Comparison of ENCODE assay signal across 38 cellular contexts in genomic region chr4:47013373-47013772, GRCh38. TPM values are rescaled to one million over a fixed set of nuclear protein-coding genes. Genes with fewer than 3 reads are reported as not detected.
"Had no signal": no experiment of that assay in that cellular context is flagged by ENCODE, and none has a peak within 500 bp of the region (broad histone marks: within the 10 kb centered on the region; RNA-seq: fewer than 3 reads in every experiment).

No MANE protein-coding gene starts in this region.

- H3K27me3 ChIP-seq: MG63 had no signal

- DNase-seq: MG63, MM.1S, MV-4-11, NCI-H1048, NCI-H1092, NCI-H1092 treated with DMSO at 0.1 percent for 48 hours, NCI-H1105, NCI-H1105 treated with DMSO at 0.1 percent for 48 hours, NCI-H1417, NCI-H1417 treated with DMSO at 0.1 percent for 48 hours, NCI-H1436, NCI-H1436 treated with DMSO at 0.1 percent for 48 hours, NCI-H146, NCI-H1694, NCI-H1694 treated with DMSO at 0.1 percent for 48 hours, NCI-H187, NCI-H187 treated with DMSO at 0.1 percent for 48 hours, NCI-H1930, NCI-H2029, NCI-H2029 treated with DMSO at 0.1 percent for 48 hours, NCI-H2081, NCI-H2081 treated with DMSO at 0.1 percent for 48 hours, NCI-H2107, NCI-H2171, NCI-H2171 treated with DMSO at 0.1 percent for 48 hours, NCI-H2227 treated with DMSO at 0.1 percent for 48 hours, NCI-H226, NCI-H345, NCI-H446, NCI-H446 treated with DMSO at 0.1 percent for 48 hours, NCI-H510A, NCI-H510A treated with DMSO at 0.1 percent for 48 hours, NCI-H524, NCI-H524 treated with DMSO at 0.1 percent for 48 hours, NCI-H526 had no signal

- H3K4me3 ChIP-seq: MG63 had no signal

- H3K9me3 ChIP-seq: MG63 had no signal

- H3K36me3 ChIP-seq: MG63 had no signal

RNA-seq across cellular contexts. Expression of gene GABRB1, which starts 18.0 kb away (rescaled TPM):
- total RNA-seq: LHCN-M2, MCF 10A, NCI-H460 had no signal

RNA-seq across cellular contexts. Expression of gene GABRA4, which starts 20.0 kb away (rescaled TPM):
- total RNA-seq: LHCN-M2, MCF 10A, NCI-H460 had no signal
